ENCODE assay signal across 19 cellular contexts in genomic region chr9:78697653-78698052, GRCh38.
"Had no signal": no experiment of that assay in that cellular context is flagged by ENCODE, and none has a peak within 500 bp of the region (broad histone marks: within the 10 kb centered on the region; RNA-seq: fewer than 3 reads in every experiment).

No MANE protein-coding gene starts in this region.

- ATAC-seq: heart left ventricle; left lobe of liver; naive thymus-derived CD4-positive, alpha-beta T cell; pancreas; right cardiac atrium had no signal

- H3K9me3 Mint-ChIP-seq: nephron progenitor cell had no signal

- H3K4me3 Mint-ChIP-seq: naive thymus-derived CD4-positive, alpha-beta T cell; nephron progenitor cell had no signal

- H3K36me3 Mint-ChIP-seq: naive thymus-derived CD4-positive, alpha-beta T cell had no signal

- H3K27ac Mint-ChIP-seq: naive thymus-derived CD4-positive, alpha-beta T cell; nephron progenitor cell; progenitor cell of endocrine pancreas had no signal

- DNase-seq: colonic mucosa; dermis blood vessel endothelial cell; foreskin melanocyte; heart left ventricle; hypothalamus; kidney glomerular epithelial cell; mammary epithelial cell; naive thymus-derived CD4-positive, alpha-beta T cell; nephron progenitor cell; pancreas; right cardiac atrium; small intestine; stimulated activated CD4-positive, alpha-beta T cell treated with anti-CD3 and anti-CD28 coated beads, Interleukin-12 subunit alpha, Interleukin-12 subunit beta, amount 100 ng/mL, for 4 hours; stimulated activated naive CD4-positive, alpha-beta T cell; stomach; substantia nigra; transverse colon had no signal
